ENCODE assay signal across 10 cellular contexts in genomic region chrX:68490644-68491043, GRCh38. TPM values are rescaled to one million over a fixed set of nuclear protein-coding genes. Genes with fewer than 3 reads are reported as not detected.
A peak's percentile ranks its signal among the peaks of the same experiment; 100 is the strongest.
DNase-seq lines count a peak whose midpoint lies in the region; ATAC-seq, FAIRE-seq and TF ChIP-seq lines count a peak whose summit lies in the region.
"Had no signal": no experiment of that assay in that cellular context is flagged by ENCODE, and none has a peak within 500 bp of the region (broad histone marks: within the 10 kb centered on the region; RNA-seq: fewer than 3 reads in every experiment).

No MANE protein-coding gene starts in this region.

- H3K36me3 Mint-ChIP-seq in progenitor cell of endocrine pancreas (ENCODE audit: insufficient read depth), result no peaks in the 10 kb centered on the region

- no peak overlapping the region for H3K27ac Mint-ChIP-seq in progenitor cell of endocrine pancreas
- H3K27ac Mint-ChIP-seq: dendritic cell treated with granulocyte-macrophage colony-stimulating factor and Interleukin-4, amounts not matched to agents 40 ng/mL and 50 ng/mL, for 4 days had no signal

- H3K9me3 Mint-ChIP-seq in progenitor cell of endocrine pancreas (ENCODE audit: low read depth), result peaks cover 12% of the 10 kb centered on the region

- no peaks in the 10 kb centered on the region for H3K36me3 ChIP-seq in bronchial epithelial cell (ENCODE audit: control insufficient read depth, insufficient read depth, low read length)
- H3K36me3 ChIP-seq: BLaER1 had no signal

- no peak overlapping the region for H3K4me3 Mint-ChIP-seq in progenitor cell of endocrine pancreas (ENCODE audit: low read depth)
- H3K4me3 Mint-ChIP-seq: dendritic cell treated with granulocyte-macrophage colony-stimulating factor and Interleukin-4, amounts not matched to agents 40 ng/mL and 50 ng/mL, for 4 days had no signal

- H3K27me3 ChIP-seq in bronchial epithelial cell (ENCODE audit: control insufficient read depth, insufficient read depth, low read length), result no peaks in the 10 kb centered on the region

- TF ChIP-seq CTCF in bronchial epithelial cell (IDR thresholded peaks at IDR 0.05; ENCODE audit: insufficient read depth, low read length, severe bottlenecking) (peak; percentile 46), progenitor cell of endocrine pancreas (IDR thresholded peaks at IDR 0.05; ENCODE audit: unreplicated experiment) (peak; percentile 43)

- ATAC-seq in HG03565 (IDR thresholded peaks at IDR 0.05; ENCODE audit: unreplicated experiment), result peak; percentile 60

- no peak for FAIRE-seq in bronchial epithelial cell (lab: Jason Lieb, UNC)

- DNase-seq in NCI-H1417 (lab: John Stamatoyannopoulos, UW), result peak in 2 of 3 experiments; percentile 2 to 30
- no peak for DNase-seq in NCI-H1417 treated with DMSO at 0.1 percent for 48 hours (lab: John Stamatoyannopoulos, UW)
- DNase-seq in bronchial epithelial cell (ENCODE audit: low read depth), result peak; percentile 38
- DNase-seq in progenitor cell of endocrine pancreas (ENCODE audit: low spot score, unreplicated experiment), result no peak
- DNase-seq in GDM1 (lab: John Stamatoyannopoulos, UW), result no peak
- DNase-seq in NCI-H2081 (lab: John Stamatoyannopoulos, UW), result no peak
- DNase-seq in activated CD8-positive, alpha-beta memory T cell treated with anti-CD3 and anti-CD28 coated beads, Interleukin-2, amount 50 U/mL, for 48 hours, result no peak

- no peak overlapping the region for H3K4me3 ChIP-seq in bronchial epithelial cell (ENCODE audit: low read depth, low read length)
- H3K4me3 ChIP-seq: BLaER1 had no signal

- H3K4me1 Mint-ChIP-seq in progenitor cell of endocrine pancreas (ENCODE audit: low read depth), result no peaks in the 10 kb centered on the region

- H3K27me3 Mint-ChIP-seq in progenitor cell of endocrine pancreas, result peaks cover 2% of the 10 kb centered on the region

RNA-seq across cellular contexts. Expression of gene YIPF6, which starts 8.2 kb away (rescaled TPM):
- total RNA-seq in bronchial epithelial cell (35.6 and 37.1 TPM in 2 replicates), progenitor cell of endocrine pancreas (44.5 and 47.2 TPM in 2 replicates)

RNA-seq across cellular contexts. Expression of gene OPHN1, which starts 57.3 kb away (rescaled TPM):
- total RNA-seq in bronchial epithelial cell (3.2 and 4.6 TPM in 2 replicates), progenitor cell of endocrine pancreas (6.5 and 7.2 TPM in 2 replicates)

Comparison
In these comparisons a context has a peak if more than half of its experiments do, and no peak if none do; other contexts are left out.
1. DNase-seq: peak in NCI-H1417 (2 of 3) and bronchial epithelial cell (single experiment); none in NCI-H1417 treated with DMSO at 0.1 percent for 48 hours (single experiment), progenitor cell of endocrine pancreas (single experiment), GDM1 (single experiment), NCI-H2081 (0 of 2) and activated CD8-positive, alpha-beta memory T cell treated with anti-CD3 and anti-CD28 coated beads, Interleukin-2, amount 50 U/mL, for 48 hours (single experiment).